1 cellular context compared by ENCODE assay signal in genomic region chr22:19930537-19931486, GRCh38.
TF ChIP-seq lines count a peak whose summit lies in the region.

No MANE protein-coding gene starts in this region.

TF ChIP-seq in IMR-90, 13 proteins besides CTCF, POLR2A, EP300 and RAD21 (continued from another document):
- TF ChIP-seq, protein P1, sequence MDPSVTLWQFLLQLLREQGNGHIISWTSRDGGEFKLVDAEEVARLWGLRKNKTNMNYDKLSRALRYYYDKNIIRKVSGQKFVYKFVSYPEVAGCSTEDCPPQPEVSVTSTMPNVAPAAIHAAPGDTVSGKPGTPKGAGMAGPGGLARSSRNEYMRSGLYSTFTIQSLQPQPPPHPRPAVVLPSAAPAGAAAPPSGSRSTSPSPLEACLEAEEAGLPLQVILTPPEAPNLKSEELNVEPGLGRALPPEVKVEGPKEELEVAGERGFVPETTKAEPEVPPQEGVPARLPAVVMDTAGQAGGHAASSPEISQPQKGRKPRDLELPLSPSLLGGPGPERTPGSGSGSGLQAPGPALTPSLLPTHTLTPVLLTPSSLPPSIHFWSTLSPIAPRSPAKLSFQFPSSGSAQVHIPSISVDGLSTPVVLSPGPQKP (IDR thresholded peaks at IDR 0.05; ENCODE audit: borderline replicate concordance, low read depth, low read length) = no peak
- no peak for TF ChIP-seq CHD1 (IDR thresholded peaks at IDR 0.05; ENCODE audit: low read depth, low read length)
- TF ChIP-seq SMC3 (IDR thresholded peaks at IDR 0.05; ENCODE audit: low read depth, low read length) = no peak
- TF ChIP-seq, protein P2, sequence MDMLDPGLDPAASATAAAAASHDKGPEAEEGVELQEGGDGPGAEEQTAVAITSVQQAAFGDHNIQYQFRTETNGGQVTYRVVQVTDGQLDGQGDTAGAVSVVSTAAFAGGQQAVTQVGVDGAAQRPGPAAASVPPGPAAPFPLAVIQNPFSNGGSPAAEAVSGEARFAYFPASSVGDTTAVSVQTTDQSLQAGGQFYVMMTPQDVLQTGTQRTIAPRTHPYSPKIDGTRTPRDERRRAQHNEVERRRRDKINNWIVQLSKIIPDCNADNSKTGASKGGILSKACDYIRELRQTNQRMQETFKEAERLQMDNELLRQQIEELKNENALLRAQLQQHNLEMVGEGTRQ (IDR thresholded peaks at IDR 0.05; ENCODE audit: low read depth, low read length) = no peak
- TF ChIP-seq NFE2L2 (IDR thresholded peaks at IDR 0.05; ENCODE audit: low read depth, low read length) = no peak
- no peak for TF ChIP-seq RCOR1 (IDR thresholded peaks at IDR 0.05; ENCODE audit: insufficient replicate concordance, low read length)
- no peak for TF ChIP-seq MAFK (IDR thresholded peaks at IDR 0.05; ENCODE audit: low read depth, low read length)
